In the genomic region with DNA sequence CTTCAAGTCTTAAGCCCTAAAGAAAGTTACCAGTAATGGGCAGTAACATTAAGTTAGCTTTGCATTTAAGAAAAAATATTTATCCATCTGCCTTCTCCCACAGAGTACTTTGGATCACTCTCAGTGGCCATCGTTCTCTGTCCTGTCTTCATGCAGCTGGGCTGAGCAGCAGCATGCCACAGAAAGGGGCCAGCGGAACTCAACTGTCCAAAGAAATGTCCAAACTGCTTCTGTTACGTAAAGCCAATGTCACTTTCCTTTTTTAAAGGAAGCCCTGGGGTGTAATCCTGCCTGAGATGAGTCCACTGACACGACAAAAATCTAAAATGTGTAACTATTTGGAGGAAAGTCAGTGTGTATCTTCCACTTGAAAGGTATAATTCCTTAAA, we compare ENCODE assay signal across 17 cellular contexts.
A peak's percentile ranks its signal among the peaks of the same experiment; 100 is the strongest.
DNase-seq lines count a peak whose midpoint lies in the region; ATAC-seq and TF ChIP-seq lines count a peak whose summit lies in the region.
"Had no signal": no experiment of that assay in that cellular context is flagged by ENCODE, and none has a peak within 500 bp of the region (broad histone marks: within the 10 kb centered on the region; RNA-seq: fewer than 3 reads in every experiment).

No MANE protein-coding gene starts in this region.

- H3K9me3 ChIP-seq in mammary epithelial cell (replicated peaks; ENCODE audit: insufficient read depth, low read length) = no peaks in the 10 kb centered on the region
- H3K9me3 ChIP-seq: esophagus muscularis mucosa, heart right ventricle, Peyer's patch had no signal

- H3K9ac ChIP-seq in mammary epithelial cell (ENCODE audit: insufficient read depth, low read length) = no peak overlapping the region
- H3K9ac ChIP-seq: parathyroid adenoma had no signal

- no peaks in the 10 kb centered on the region for H3K36me3 ChIP-seq in mammary epithelial cell (ENCODE audit: insufficient read depth, low read length)
- H3K36me3 ChIP-seq: esophagus muscularis mucosa, heart right ventricle, Peyer's patch had no signal

- no peaks in the 10 kb centered on the region for H3K79me2 ChIP-seq in mammary epithelial cell (ENCODE audit: insufficient read depth, low read length)
- H3K79me2 ChIP-seq: parathyroid adenoma had no signal

- H3K4me3 ChIP-seq in mammary epithelial cell (replicated peaks in 1 of 3; ENCODE audit: insufficient read depth in 1 of 3, low read depth in 2 of 3, low read length in 3 of 3) = no peak overlapping the region
- H3K4me3 ChIP-seq: esophagus muscularis mucosa, heart right ventricle, Peyer's patch had no signal

- H3K9me3 Mint-ChIP-seq in HFFc6 = no peaks in the 10 kb centered on the region
- H3K9me3 Mint-ChIP-seq: activated naive CD4-positive, alpha-beta T cell treated with anti-CD3 and anti-CD28 coated beads, Interleukin-2, amount 10 ng/mL, durations not matched to agents 7 days and 5 days; stimulated activated naive CD8-positive, alpha-beta T cell treated with anti-CD3 and anti-CD28 coated beads, Interleukin-15, Interleukin-2, amounts not matched to agents 100 ng/mL and 50 ng/mL, for 24 hours had no signal

- no TSS peak for BruUV-seq in mammary epithelial cell (replicated peaks; lab: Mats Ljungman, UMichigan)

- dilution Hi-C loops in mammary epithelial cell (cut with HindIII; ENCODE audit: low sequenced_read_pairs) = no loop called here

- ATAC-seq in GM21528 (IDR thresholded peaks at IDR 0.05; ENCODE audit: low FRiP score, unreplicated experiment) (no peak), GM18511 (IDR thresholded peaks at IDR 0.05; ENCODE audit: unreplicated experiment) (no peak)

- peak; percentile 16 to 26 for DNase-seq in AML-193 (lab: John Stamatoyannopoulos, UW)
- no peak for DNase-seq in HFFc6
- peak; percentile 58 for DNase-seq in RPMI8226
- peak; percentile 7 for DNase-seq in left kidney (ENCODE audit: low read depth, low spot score)
- no peak for DNase-seq in A172 (ENCODE audit: low spot score)
- no peak for DNase-seq in mammary epithelial cell
- DNase-seq: activated CD8-positive, alpha-beta memory T cell treated with anti-CD3 and anti-CD28 coated beads, Interleukin-2, amount 50 U/mL, for 48 hours; activated naive CD4-positive, alpha-beta T cell treated with anti-CD3 and anti-CD28 coated beads, Interleukin-2, amount 10 ng/mL, durations not matched to agents 7 days and 5 days; NCI-H1694 had no signal

- H3K27ac Mint-ChIP-seq in HFFc6 = peak overlapping the region; percentile 80
- H3K27ac Mint-ChIP-seq: activated naive CD4-positive, alpha-beta T cell treated with anti-CD3 and anti-CD28 coated beads, Interleukin-2, amount 10 ng/mL, durations not matched to agents 7 days and 5 days; dendritic cell treated with granulocyte-macrophage colony-stimulating factor and Interleukin-4, amounts not matched to agents 40 ng/mL and 50 ng/mL, for 4 days; stimulated activated naive CD8-positive, alpha-beta T cell treated with anti-CD3 and anti-CD28 coated beads, Interleukin-15, Interleukin-2, amounts not matched to agents 100 ng/mL and 50 ng/mL, for 24 hours had no signal

- no peaks in the 10 kb centered on the region; the same call in 1 of the 2 replicates for H3K36me3 Mint-ChIP-seq in HFFc6 (ENCODE audit: low read depth)

- H4K20me1 ChIP-seq in mammary epithelial cell (ENCODE audit: insufficient read depth, low read length) = no peaks in the 10 kb centered on the region

- H3K4me3 Mint-ChIP-seq in HFFc6 = peak overlapping the region; percentile 65
- H3K4me3 Mint-ChIP-seq: activated naive CD4-positive, alpha-beta T cell treated with anti-CD3 and anti-CD28 coated beads, Interleukin-2, amount 10 ng/mL, durations not matched to agents 7 days and 5 days; dendritic cell treated with granulocyte-macrophage colony-stimulating factor and Interleukin-4, amounts not matched to agents 40 ng/mL and 50 ng/mL, for 4 days; stimulated activated naive CD8-positive, alpha-beta T cell treated with anti-CD3 and anti-CD28 coated beads, Interleukin-15, Interleukin-2, amounts not matched to agents 100 ng/mL and 50 ng/mL, for 24 hours had no signal

- TF ChIP-seq CTCF in HFFc6 (IDR thresholded peaks at IDR 0.05) (no peak), mammary epithelial cell (conservative IDR thresholded peaks at IDR 0.05 in 1 of 2, IDR thresholded peaks at IDR 0.05 in 1 of 2; ENCODE audit: extremely low read depth in 1 of 2, insufficient read depth in 1 of 2, low read depth in 1 of 2, low read length in 2 of 2) (no peak)

- CTCF ChIA-PET in mammary epithelial cell (lab: Charles Lee; ENCODE audit: low non-redundant PET) = no interaction called here

- H3K4me1 Mint-ChIP-seq in HFFc6 (ENCODE audit: low read depth) = peaks cover 37% of the 10 kb centered on the region
- H3K4me1 Mint-ChIP-seq: activated naive CD4-positive, alpha-beta T cell treated with anti-CD3 and anti-CD28 coated beads, Interleukin-2, amount 10 ng/mL, durations not matched to agents 7 days and 5 days had no signal

- no peaks in the 10 kb centered on the region for H3K27me3 ChIP-seq in mammary epithelial cell (ENCODE audit: insufficient read depth, low read length)
- H3K27me3 ChIP-seq: esophagus muscularis mucosa, heart right ventricle, Peyer's patch had no signal

- H3K4me2 ChIP-seq in mammary epithelial cell (ENCODE audit: insufficient read depth, low read depth, low read length) = no peak overlapping the region

- intact Hi-C loops in mammary epithelial cell (cut with micrococcal nuclease) = no loop called here

- H3K27me3 Mint-ChIP-seq in HFFc6 (ENCODE audit: insufficient read depth) = no peaks in the 10 kb centered on the region; the same call in 1 of the 2 replicates
- H3K27me3 Mint-ChIP-seq: activated naive CD4-positive, alpha-beta T cell treated with anti-CD3 and anti-CD28 coated beads, Interleukin-2, amount 10 ng/mL, durations not matched to agents 7 days and 5 days; dendritic cell treated with granulocyte-macrophage colony-stimulating factor and Interleukin-4, amounts not matched to agents 40 ng/mL and 50 ng/mL, for 4 days; stimulated activated naive CD8-positive, alpha-beta T cell treated with anti-CD3 and anti-CD28 coated beads, Interleukin-15, Interleukin-2, amounts not matched to agents 100 ng/mL and 50 ng/mL, for 24 hours had no signal

- no peak overlapping the region for H2AFZ ChIP-seq in mammary epithelial cell (ENCODE audit: low read depth, low read length)
- H2AFZ ChIP-seq: parathyroid adenoma had no signal

- 81% methylated on average over 4 of the region's 4 CpGs for WGBS in mammary epithelial cell (ENCODE audit: low coverage, missing lambda C conversion rate)

- no peak overlapping the region for H3K27ac ChIP-seq in mammary epithelial cell (ENCODE audit: insufficient read depth, low read depth, low read length)
- H3K27ac ChIP-seq: esophagus muscularis mucosa, parathyroid adenoma, Peyer's patch had no signal

- no peaks in the 10 kb centered on the region for H3K4me1 ChIP-seq in mammary epithelial cell (ENCODE audit: insufficient read depth, low read length)
- H3K4me1 ChIP-seq: Peyer's patch had no signal

- in situ Hi-C loops in mammary epithelial cell (cut with MboI; ENCODE audit: low sequenced_read_pairs in 2 of 2) = no loop called here

Comparison
In these comparisons a context has a peak if more than half of its experiments do, and no peak if none do; other contexts are left out.
1. DNase-seq: peak in AML-193 (2 of 2), RPMI8226 (single experiment) and left kidney (single experiment); none in HFFc6 (single experiment), A172 (single experiment) and mammary epithelial cell (single experiment).